Comparison of ENCODE assay signal across 12 cellular contexts in the genomic region with DNA sequence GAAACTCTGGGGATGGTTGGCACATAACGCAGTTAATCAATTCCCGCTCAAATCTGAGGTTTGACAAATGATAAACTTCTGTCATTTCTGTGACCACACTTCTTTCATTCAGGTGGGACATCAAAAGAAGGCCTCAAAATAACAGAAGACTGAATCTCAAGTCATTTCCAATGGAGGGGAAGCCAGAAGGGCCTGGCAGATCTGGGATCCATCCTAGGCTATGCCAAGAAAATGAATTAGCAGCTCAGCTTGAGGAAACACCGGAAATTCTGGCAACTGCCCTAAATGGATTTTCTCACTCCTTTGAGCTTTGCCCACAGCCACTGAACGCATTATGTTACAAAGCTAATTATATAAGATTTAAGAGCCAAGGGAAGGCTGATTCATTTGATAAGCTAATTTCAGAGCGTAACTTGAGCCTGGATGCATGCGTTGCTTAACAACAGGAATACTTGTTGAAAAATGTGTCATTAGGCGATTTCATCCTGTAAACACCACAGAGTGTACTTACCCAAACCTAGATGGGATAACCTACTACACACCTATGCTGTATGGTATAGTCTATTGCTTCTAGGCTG. TPM values are rescaled to one million over a fixed set of nuclear protein-coding genes. Genes with fewer than 3 reads are reported as not detected.
DNase-seq lines count a peak whose midpoint lies in the region; ATAC-seq, FAIRE-seq and TF ChIP-seq lines count a peak whose summit lies in the region.
"Had no signal": no experiment of that assay in that cellular context is flagged by ENCODE, and none has a peak within 500 bp of the region (broad histone marks: within the 10 kb centered on the region; RNA-seq: fewer than 3 reads in every experiment).

No MANE protein-coding gene starts in this region.

- H3K4me3 Mint-ChIP-seq in astrocyte (ENCODE audit: unreplicated experiment) = no peak overlapping the region
- H3K4me3 Mint-ChIP-seq: nephron had no signal

- TF ChIP-seq CTCF in astrocyte (IDR thresholded peaks at IDR 0.05; ENCODE audit: insufficient read depth, low read depth, low read length) = no peak

- peaks cover 13% of the 10 kb centered on the region for H3K4me1 Mint-ChIP-seq in astrocyte (ENCODE audit: low read depth, unreplicated experiment)

- H3K9me3 Mint-ChIP-seq in astrocyte (ENCODE audit: unreplicated experiment) = peaks cover 5% of the 10 kb centered on the region
- H3K9me3 Mint-ChIP-seq: activated naive CD4-positive, alpha-beta T cell treated with anti-CD3 and anti-CD28 coated beads, Interleukin-2, amount 50 U/mL, for 72 hours; nephron had no signal

- no peak overlapping the region for H3K14ac ChIP-seq in mesenchymal stem cell (ENCODE audit: low read length in 2 of 2)

- no peaks in the 10 kb centered on the region for H3K79me2 ChIP-seq in astrocyte (ENCODE audit: insufficient read depth, low read length)

- DNase-seq in NCI-H1417 (lab: John Stamatoyannopoulos, UW) (peak in 2 of 3 experiments; percentile 43 to 78), astrocyte (ENCODE audit: low read depth) (peak; percentile 73), mesenchymal stem cell (peak; percentile 82), NOMO-1 treated with dmso at 0.1 percent for 144 hours (lab: John Stamatoyannopoulos, UW; ENCODE audit: unreplicated experiment) (no peak), ACHN (no peak), RPMI8226 (no peak)
- DNase-seq: Caco-2 had no signal

- H3K36me3 ChIP-seq in BLaER1 treated with 17β-estradiol and CSF1 and Interleukin-3, amounts not matched to agents 10 nM and 100 nM = no peaks in the 10 kb centered on the region
- no peaks in the 10 kb centered on the region for H3K36me3 ChIP-seq in astrocyte (ENCODE audit: insufficient read depth, low read length)
- no peaks in the 10 kb centered on the region for H3K36me3 ChIP-seq in mesenchymal stem cell (ENCODE audit: control insufficient read depth in 1 of 2, insufficient read depth in 2 of 2, low read depth in 1 of 2, low read length in 2 of 2)

- H2BK5ac ChIP-seq in mesenchymal stem cell (ENCODE audit: low read depth, low read length, poor library complexity, severe bottlenecking) = no peak overlapping the region

- no peaks in the 10 kb centered on the region for H3K27me3 Mint-ChIP-seq in astrocyte (ENCODE audit: low read depth, unreplicated experiment)

- H3K79me1 ChIP-seq in mesenchymal stem cell (replicated peaks; ENCODE audit: low read length, poor library complexity, severe bottlenecking) = no peaks in the 10 kb centered on the region

- peak overlapping the region; percentile 57 to 84 (median 70) for H3K4me2 ChIP-seq in BLaER1 treated with 17β-estradiol and CSF1 and Interleukin-3, amounts not matched to agents 10 nM and 100 nM
- H3K4me2 ChIP-seq in astrocyte (ENCODE audit: low read length) (peak overlapping the region; percentile 28), mesenchymal stem cell (ENCODE audit: low read length, poor library complexity, severe bottlenecking) (no peak overlapping the region)

- peak overlapping the region; percentile 43 for H3K27ac Mint-ChIP-seq in astrocyte (ENCODE audit: unreplicated experiment)

- no peak overlapping the region for H2AK5ac ChIP-seq in mesenchymal stem cell (ENCODE audit: low read length, severe bottlenecking)

- peak; percentile 68 for FAIRE-seq in astrocyte (lab: Jason Lieb, UNC)

- H3K9ac ChIP-seq in BLaER1 treated with 17β-estradiol and CSF1 and Interleukin-3, amounts not matched to agents 10 nM and 100 nM = peak overlapping the region in 9 of 11 experiments; percentile 3 to 42 (median 36); a peak in 13 of 22 replicates
- H3K9ac ChIP-seq in astrocyte (ENCODE audit: low read length) (no peak overlapping the region), mesenchymal stem cell (ENCODE audit: low read length) (peak overlapping the region; percentile 16)

- H4K8ac ChIP-seq in mesenchymal stem cell (ENCODE audit: low read length) = no peak overlapping the region

- no peak overlapping the region for H3K18ac ChIP-seq in mesenchymal stem cell (ENCODE audit: low read depth in 1 of 2, low read length in 2 of 2)

- no peak overlapping the region for H2BK15ac ChIP-seq in mesenchymal stem cell (ENCODE audit: low read depth, poor library complexity, severe bottlenecking)

- no peak overlapping the region for H3K23ac ChIP-seq in mesenchymal stem cell (ENCODE audit: low read length in 2 of 2)

- H3K36me3 Mint-ChIP-seq in astrocyte (ENCODE audit: low read depth, unreplicated experiment) = no peaks in the 10 kb centered on the region
- H3K36me3 Mint-ChIP-seq: activated naive CD4-positive, alpha-beta T cell treated with anti-CD3 and anti-CD28 coated beads, Interleukin-2, amount 50 U/mL, for 72 hours had no signal

- no peak for ATAC-seq in GM21526 (IDR thresholded peaks at IDR 0.05; ENCODE audit: low FRiP score, unreplicated experiment)
- ATAC-seq: activated naive CD4-positive, alpha-beta T cell treated with anti-CD3 and anti-CD28 coated beads, Interleukin-2, amount 50 U/mL, for 72 hours; Panc1 had no signal

- no peak overlapping the region for H4K91ac ChIP-seq in mesenchymal stem cell (ENCODE audit: low read length)

- H3K9me3 ChIP-seq in BLaER1 treated with 17β-estradiol and CSF1 and Interleukin-3, amounts not matched to agents 10 nM and 100 nM (replicated peaks in 1 of 11) = peaks cover 0 to 23% (median 11%) of the 10 kb centered on the region in 11 experiments; a peak in 16 of 22 replicates
- no peaks in the 10 kb centered on the region for H3K9me3 ChIP-seq in astrocyte (ENCODE audit: insufficient read depth, low read depth, low read length)
- H3K9me3 ChIP-seq in mesenchymal stem cell (ENCODE audit: control insufficient read depth, low read length) = no peaks in the 10 kb centered on the region
- H3K9me3 ChIP-seq: Caco-2 had no signal

- 21% methylated on average over 3 of the region's 7 CpGs for WGBS in mesenchymal stem cell

- H3K27me3 ChIP-seq in BLaER1 treated with 17β-estradiol and CSF1 and Interleukin-3, amounts not matched to agents 10 nM and 100 nM = no peaks in the 10 kb centered on the region
- H3K27me3 ChIP-seq in astrocyte (ENCODE audit: insufficient read depth, low read length) (no peaks in the 10 kb centered on the region), mesenchymal stem cell (ENCODE audit: control insufficient read depth in 1 of 2, insufficient read depth in 1 of 2, low read length in 2 of 2) (no peaks in the 10 kb centered on the region)

- no peak overlapping the region for H3K4ac ChIP-seq in mesenchymal stem cell (ENCODE audit: low read depth in 1 of 2, low read length in 2 of 2)

- no peak overlapping the region for H2BK12ac ChIP-seq in mesenchymal stem cell (ENCODE audit: low read length in 2 of 2)

- peaks cover 25 to 59% (median 44%) of the 10 kb centered on the region in 10 experiments for H3K4me1 ChIP-seq in BLaER1 treated with 17β-estradiol and CSF1 and Interleukin-3, amounts not matched to agents 10 nM and 100 nM
- peaks cover 8% of the 10 kb centered on the region for H3K4me1 ChIP-seq in astrocyte (ENCODE audit: insufficient read depth, low read length)
- no peaks in the 10 kb centered on the region for H3K4me1 ChIP-seq in mesenchymal stem cell (ENCODE audit: control insufficient read depth, insufficient read depth, low read depth, low read length)
- H3K4me1 ChIP-seq: Caco-2 had no signal

- no peaks in the 10 kb centered on the region for H4K20me1 ChIP-seq in BLaER1 treated with 17β-estradiol and CSF1 and Interleukin-3, amounts not matched to agents 10 nM and 100 nM
- no peaks in the 10 kb centered on the region for H4K20me1 ChIP-seq in astrocyte (ENCODE audit: insufficient read depth, low read length)

- H3K4me3 ChIP-seq in BLaER1 treated with 17β-estradiol and CSF1 and Interleukin-3, amounts not matched to agents 10 nM and 100 nM = no peak overlapping the region; a peak in 1 of 20 replicates
- H3K4me3 ChIP-seq in astrocyte (ENCODE audit: insufficient read depth, low read depth, low read length) (no peak overlapping the region), mesenchymal stem cell (ENCODE audit: insufficient read depth in 1 of 2, low read depth in 1 of 2, low read length in 2 of 2) (no peak overlapping the region)

- peak overlapping the region in 9 of 11 experiments; percentile 37 to 67 (median 58); a peak in 18 of 22 replicates for H3K27ac ChIP-seq in BLaER1 treated with 17β-estradiol and CSF1 and Interleukin-3, amounts not matched to agents 10 nM and 100 nM
- H3K27ac ChIP-seq in astrocyte (ENCODE audit: low read depth, low read length) (no peak overlapping the region), mesenchymal stem cell (ENCODE audit: low read length, poor library complexity, severe bottlenecking) (no peak overlapping the region)

- in situ Hi-C loops in ACHN (cut with HindIII; ENCODE audit: low pct_ligation_motif_present, low pct_unique_long_range_greater_than_20kb, low sequenced_read_pairs) = no loop called here

- no peak overlapping the region for H2BK120ac ChIP-seq in mesenchymal stem cell (ENCODE audit: low read depth, low read length)

- H2AFZ ChIP-seq in astrocyte (ENCODE audit: low read depth, low read length) (no peak overlapping the region), mesenchymal stem cell (ENCODE audit: low read depth, low read length) (no peak overlapping the region)

RNA-seq across cellular contexts. Expression of a gene that starts 47.1 kb away (rescaled TPM):
- total RNA-seq in astrocyte = 19.2 and 20.7 TPM in 2 replicates
- polyA plus RNA-seq in mesenchymal stem cell (2013, experiment 1 of 2) = 11.5 TPM
- 12.7 TPM for polyA plus RNA-seq in mesenchymal stem cell (2013, experiment 2 of 2)

Comparison
In these comparisons a context has a peak if more than half of its experiments do, and no peak if none do; other contexts are left out.
1. H3K27ac ChIP-seq: peak in BLaER1 treated with 17β-estradiol and CSF1 and Interleukin-3, amounts not matched to agents 10 nM and 100 nM (9 of 11); none in astrocyte (single experiment) and mesenchymal stem cell (single experiment).
2. DNase-seq: peak in NCI-H1417 (2 of 3), astrocyte (single experiment) and mesenchymal stem cell (single experiment); none in NOMO-1 treated with dmso at 0.1 percent for 144 hours (single experiment), ACHN (single experiment) and RPMI8226 (single experiment).